35 cellular contexts compared by ENCODE assay signal in the genomic region with DNA sequence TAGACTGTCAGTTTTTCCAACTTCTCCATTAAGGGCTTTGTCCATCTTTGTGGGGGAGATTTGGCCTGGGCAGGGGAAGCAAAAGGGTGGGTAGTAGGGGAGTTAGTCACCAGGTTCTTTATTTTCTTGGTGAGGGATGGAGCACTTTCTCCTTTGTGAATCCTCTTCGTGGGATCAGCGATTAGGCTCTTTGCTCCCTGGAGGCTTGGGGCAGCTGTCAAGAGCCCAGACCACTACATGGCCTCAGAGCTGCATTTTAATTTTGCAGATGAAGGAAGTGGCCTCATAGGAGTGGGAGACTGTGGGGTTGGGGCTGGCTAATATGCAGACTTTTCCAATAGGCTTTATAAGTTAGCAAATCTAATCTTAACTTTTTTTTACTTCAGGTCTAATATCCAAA.
"Had no signal": no experiment of that assay in that cellular context is flagged by ENCODE, and none has a peak within 500 bp of the region (broad histone marks: within the 10 kb centered on the region; RNA-seq: fewer than 3 reads in every experiment).

No MANE protein-coding gene starts in this region.

- H3K36me3 Mint-ChIP-seq: activated CD4-positive, alpha-beta memory T cell treated with anti-CD3 and anti-CD28 coated beads for 36 hours; activated naive CD4-positive, alpha-beta T cell treated with anti-CD3 and anti-CD28 coated beads, Interleukin-2, amount 50 U/mL, for 72 hours; activated naive CD8-positive, alpha-beta T cell treated with anti-CD3 and anti-CD28 coated beads for 36 hours; brain had no signal

- H3K4me1 ChIP-seq: adrenal gland, ascending aorta had no signal

- H3K4me3 ChIP-seq: adrenal gland, ascending aorta, cardiac muscle cell had no signal

- H3K27ac Mint-ChIP-seq: activated B cell treated with CpG ODN at 0.5 μM for 24 hours; activated CD4-positive, alpha-beta memory T cell treated with anti-CD3 and anti-CD28 coated beads for 36 hours; activated CD4-positive, alpha-beta T cell treated with anti-CD3 and anti-CD28 coated beads, Interleukin-2, amount 10 ng/mL, durations not matched to agents 24 days and 14 days; activated CD8-positive, alpha-beta T cell treated with anti-CD3 and anti-CD28 coated beads for 36 hours; activated naive CD4-positive, alpha-beta T cell treated with anti-CD3 and anti-CD28 coated beads for 36 hours; activated naive CD4-positive, alpha-beta T cell treated with anti-CD3 and anti-CD28 coated beads, Interleukin-2, amount 50 U/mL, for 72 hours; activated naive CD8-positive, alpha-beta T cell treated with anti-CD3 and anti-CD28 coated beads for 36 hours; activated T-cell treated with anti-CD3 and anti-CD28 coated beads, Interleukin-2, amount 50 U/mL, for 72 hours; activated T-helper 1 cell treated with anti-CD3 and anti-CD28 coated beads, Interleukin-12 subunit alpha, Interleukin-12 subunit beta, Interleukin-2, Interleukin-4 antibody, amounts not matched to agents 30 ng/mL and 10 ng/mL and 1 ng/mL, durations not matched to agents 14 hours and 24 hours and 36 hours; activated T-helper 17 cell treated with anti-CD3 and anti-CD28 coated beads, Interleukin-2, amount 50 U/mL, for 72 hours; brain; T-helper 1 cell treated with Interleukin-12 subunit alpha and Interleukin-12 subunit beta and Interleukin-4 antibody, amounts not matched to agents 30 μg/mL and 1 μg/mL, for 36 hours; T-helper 2 cell treated with Interferon-gamma antibody and Interleukin-4, amounts not matched to agents 5 μg/mL and 100 μg/mL, for 36 hours had no signal

- H3K27me3 ChIP-seq: adrenal gland, ascending aorta, cardiac muscle cell had no signal

- H3K9me3 Mint-ChIP-seq: activated T-helper 1 cell treated with anti-CD3 and anti-CD28 coated beads, Interleukin-12 subunit alpha, Interleukin-12 subunit beta, Interleukin-2, Interleukin-4 antibody, amounts not matched to agents 30 ng/mL and 10 ng/mL and 1 ng/mL, durations not matched to agents 14 hours and 24 hours and 36 hours; brain; T-helper 1 cell treated with Interleukin-12 subunit alpha and Interleukin-12 subunit beta and Interleukin-4 antibody, amounts not matched to agents 30 μg/mL and 1 μg/mL, for 36 hours had no signal

- H3K27ac ChIP-seq: adrenal gland, ascending aorta, cardiac muscle cell, VCaP had no signal

- H3K4me1 Mint-ChIP-seq: activated B cell treated with CpG ODN at 0.5 μM for 24 hours; activated CD4-positive, alpha-beta T cell treated with anti-CD3 and anti-CD28 coated beads, Interleukin-2, amount 10 ng/mL, durations not matched to agents 24 days and 14 days; activated naive CD8-positive, alpha-beta T cell treated with anti-CD3 and anti-CD28 coated beads for 36 hours; activated T-helper 17 cell treated with anti-CD3 and anti-CD28 coated beads, Interleukin-2, amount 50 U/mL, for 72 hours; central memory CD8-positive, alpha-beta T cell had no signal

- H3K27me3 Mint-ChIP-seq: activated B cell treated with CpG ODN at 0.5 μM for 24 hours; activated CD4-positive, alpha-beta memory T cell treated with anti-CD3 and anti-CD28 coated beads for 36 hours; activated CD4-positive, alpha-beta T cell treated with anti-CD3 and anti-CD28 coated beads, Interleukin-2, amount 10 ng/mL, durations not matched to agents 24 days and 14 days; activated CD8-positive, alpha-beta T cell treated with anti-CD3 and anti-CD28 coated beads for 36 hours; activated naive CD8-positive, alpha-beta T cell treated with anti-CD3 and anti-CD28 coated beads for 36 hours; activated T-helper 17 cell treated with anti-CD3 and anti-CD28 coated beads, Interleukin-2, amount 50 U/mL, for 72 hours; central memory CD8-positive, alpha-beta T cell had no signal

- H3K9me3 ChIP-seq: adrenal gland, ascending aorta had no signal

- H3K4me3 Mint-ChIP-seq: activated B cell treated with CpG ODN at 0.5 μM for 24 hours; activated CD4-positive, alpha-beta memory T cell treated with anti-CD3 and anti-CD28 coated beads for 36 hours; activated CD4-positive, alpha-beta T cell treated with anti-CD3 and anti-CD28 coated beads, Interleukin-2, amount 10 ng/mL, durations not matched to agents 24 days and 14 days; activated CD8-positive, alpha-beta T cell treated with anti-CD3 and anti-CD28 coated beads for 36 hours; activated naive CD4-positive, alpha-beta T cell treated with anti-CD3 and anti-CD28 coated beads for 36 hours; activated naive CD8-positive, alpha-beta T cell treated with anti-CD3 and anti-CD28 coated beads for 36 hours; activated T-cell treated with anti-CD3 and anti-CD28 coated beads, Interleukin-2, amount 50 U/mL, for 4 hours; activated T-cell treated with anti-CD3 and anti-CD28 coated beads, Interleukin-2, amount 50 U/mL, for 72 hours; activated T-helper 1 cell treated with anti-CD3 and anti-CD28 coated beads, Interleukin-12 subunit alpha, Interleukin-12 subunit beta, Interleukin-2, Interleukin-4 antibody, amounts not matched to agents 30 ng/mL and 10 ng/mL and 1 ng/mL, durations not matched to agents 14 hours and 24 hours and 36 hours; activated T-helper 17 cell treated with anti-CD3 and anti-CD28 coated beads, Interleukin-2, amount 50 U/mL, for 72 hours; brain; central memory CD8-positive, alpha-beta T cell; T-helper 1 cell treated with Interleukin-12 subunit alpha and Interleukin-12 subunit beta and Interleukin-4 antibody, amounts not matched to agents 30 μg/mL and 1 μg/mL, for 36 hours; T-helper 2 cell treated with Interferon-gamma antibody and Interleukin-4, amounts not matched to agents 5 μg/mL and 100 μg/mL, for 36 hours had no signal

- DNase-seq: activated B cell treated with CpG ODN at 0.5 μM for 24 hours; activated CD4-positive, alpha-beta memory T cell treated with anti-CD3 and anti-CD28 coated beads for 36 hours; activated CD4-positive, alpha-beta T cell treated with anti-CD3 and anti-CD28 coated beads for 4 hours; activated CD4-positive, alpha-beta T cell treated with anti-CD3 and anti-CD28 coated beads, Interleukin-2, amount 10 ng/mL, durations not matched to agents 24 days and 14 days; activated CD4-positive, alpha-beta T cell treated with anti-CD3 and anti-CD28 coated beads, Interleukin-2, amount 50 U/mL, for 1 hour; activated CD4-positive, alpha-beta T cell treated with anti-CD3 and anti-CD28 coated beads, Interleukin-2, amount 50 U/mL, for 4 hours; activated CD4-positive, CD25-positive, alpha-beta regulatory T cell treated with anti-CD3 and anti-CD28 coated beads, Interleukin-2, amount 50 U/mL, for 72 hours; activated CD8-positive, alpha-beta memory T cell treated with anti-CD3 and anti-CD28 coated beads, Interleukin-2, amount 50 U/mL, for 4 hours; activated CD8-positive, alpha-beta T cell treated with anti-CD3 and anti-CD28 coated beads for 36 hours; activated effector memory CD4-positive, alpha-beta T cell treated with anti-CD3 and anti-CD28 coated beads, Interleukin-2, amount 50 U/mL, for 16 hours; activated gamma-delta T cell treated with Interleukin-2 at 50 U/mL for 16 hours; activated naive CD4-positive, alpha-beta T cell; activated naive CD4-positive, alpha-beta T cell treated with anti-CD3 and anti-CD28 coated beads for 36 hours; activated naive CD4-positive, alpha-beta T cell treated with anti-CD3 and anti-CD28 coated beads, Interleukin-2, amount 50 U/mL, for 16 hours; activated naive CD8-positive, alpha-beta T cell treated with anti-CD3 and anti-CD28 coated beads for 36 hours; activated T-cell treated with anti-CD3 and anti-CD28 coated beads for 4 hours; activated T-cell treated with anti-CD3 and anti-CD28 coated beads, Interleukin-2, amount 50 U/mL, for 1 hour; activated T-cell treated with anti-CD3 and anti-CD28 coated beads, Interleukin-2, amount 50 U/mL, for 4 hours; activated T-cell treated with anti-CD3 and anti-CD28 coated beads, Interleukin-2, amount 50 U/mL, for 72 hours; adrenal gland; amniotic stem cell; caudate nucleus; cerebellar nuclear complex; T-helper 2 cell; T-helper 9 cell had no signal

- H3K36me3 ChIP-seq: adrenal gland, ascending aorta, cardiac muscle cell had no signal
